In genomic region chr6:142885182-142885867, GRCh38 we compare ENCODE assay signal across 8 cellular contexts. TPM values are rescaled to one million over a fixed set of nuclear protein-coding genes. Genes with fewer than 3 reads are reported as not detected.
DNase-seq lines count a peak whose midpoint lies in the region; ATAC-seq and TF ChIP-seq lines count a peak whose summit lies in the region.

No MANE protein-coding gene starts in this region.

- TF ChIP-seq CTCF in GM12865 (IDR thresholded peaks at IDR 0.05; ENCODE audit: insufficient read depth, low read depth, low read length, missing control alignments) (no peak), mesothelial cell of epicardium (IDR thresholded peaks at IDR 0.05; ENCODE audit: unreplicated experiment) (no peak), thoracic aorta (IDR thresholded peaks at IDR 0.05) (no peak)

- no peaks in the 10 kb centered on the region for H3K36me3 ChIP-seq in effector memory CD4-positive, alpha-beta T cell (ENCODE audit: control insufficient read depth, insufficient read depth, low read length)
- no peaks in the 10 kb centered on the region for H3K36me3 ChIP-seq in thoracic aorta

- H3K36me3 Mint-ChIP-seq in mesothelial cell of epicardium = no peaks in the 10 kb centered on the region

- H3K27me3 ChIP-seq in effector memory CD4-positive, alpha-beta T cell (replicated peaks; ENCODE audit: control insufficient read depth, insufficient read depth, low read length, poor library complexity, severe bottlenecking) = no peaks in the 10 kb centered on the region
- no peaks in the 10 kb centered on the region for H3K27me3 ChIP-seq in thoracic aorta (replicated peaks; ENCODE audit: insufficient read depth)

- peak overlapping the region; percentile 82 for H3K27ac ChIP-seq in effector memory CD4-positive, alpha-beta T cell (ENCODE audit: insufficient read depth, low read length, poor library complexity, severe bottlenecking)
- peak overlapping the region; percentile 52 to 69 for H3K27ac ChIP-seq in thoracic aorta

- H3K9me3 Mint-ChIP-seq in mesothelial cell of epicardium = no peaks in the 10 kb centered on the region

- peaks cover 47% of the 10 kb centered on the region for H3K4me1 ChIP-seq in effector memory CD4-positive, alpha-beta T cell (ENCODE audit: control insufficient read depth, insufficient read depth, low read length, poor library complexity, severe bottlenecking)
- peaks cover 15 to 49% of the 10 kb centered on the region in 2 donors for H3K4me1 ChIP-seq in thoracic aorta (ENCODE audit: control insufficient read depth in 1 of 2, low read depth in 2 of 2)

- peak; percentile 88 for DNase-seq in GM12865 (ENCODE audit: low read depth)
- peak; percentile 88 for DNase-seq in H4 (ENCODE audit: low spot score)
- peak; percentile 31 for DNase-seq in KG1 (lab: John Stamatoyannopoulos, UW)
- DNase-seq in activated CD4-positive, alpha-beta T cell treated with anti-CD3 and anti-CD28 coated beads for 4 hours = peak; percentile 48 to 57
- peak; percentile 47 to 59 (median 58) for DNase-seq in effector memory CD4-positive, alpha-beta T cell
- peak; percentile 21 to 49 for DNase-seq in mesothelial cell of epicardium (ENCODE audit: low spot score in 2 of 2, unreplicated experiment in 2 of 2)
- no peak for DNase-seq in thoracic aorta (ENCODE audit: low spot score)
- DNase-seq in left lobe of liver (ENCODE audit: low spot score) = no peak

- H3K27ac Mint-ChIP-seq in mesothelial cell of epicardium = peak overlapping the region; percentile 98

- ATAC-seq in thoracic aorta (ENCODE audit: insufficient number of reproducible peaks, low FRiP score, low read depth) (peak; percentile 97), left lobe of liver (no peak)

- H3K4me3 ChIP-seq in GM12865 (ENCODE audit: low read depth, low read length) (peak overlapping the region; percentile 61), thoracic aorta (peak overlapping the region; percentile 75)
- H3K4me3 ChIP-seq in effector memory CD4-positive, alpha-beta T cell (ENCODE audit: insufficient read depth, low read depth, low read length, poor library complexity, severe bottlenecking) = peak overlapping the region; percentile 46

- peak overlapping the region; percentile 78 for H3K4me3 Mint-ChIP-seq in mesothelial cell of epicardium

- H3K9me3 ChIP-seq in effector memory CD4-positive, alpha-beta T cell (ENCODE audit: control insufficient read depth, low read length) = no peaks in the 10 kb centered on the region
- H3K9me3 ChIP-seq in thoracic aorta = no peaks in the 10 kb centered on the region

- peaks cover 48% of the 10 kb centered on the region for H3K4me1 Mint-ChIP-seq in mesothelial cell of epicardium

- no peaks in the 10 kb centered on the region for H3K27me3 Mint-ChIP-seq in mesothelial cell of epicardium (ENCODE audit: low read depth)

RNA-seq across cellular contexts. Expression of gene HIVEP2, which starts 59.7 kb away (rescaled TPM):
- 3.6 and 4.1 TPM in 2 replicates for total RNA-seq in H4 (2014; rRNA removed; shearing (Covaris generic))
- total RNA-seq in mesothelial cell of epicardium (15.2 to 20.4 TPM (median 16.9 TPM) in 3 replicates), thoracic aorta (10 to 100 TPM; 32.9 to 51.7 TPM), left lobe of liver (3.0 TPM)

Comparison
In these comparisons a context has a peak if more than half of its experiments do, and no peak if none do; other contexts are left out.
1. DNase-seq: peak in GM12865 (single experiment), H4 (single experiment), KG1 (single experiment), activated CD4-positive, alpha-beta T cell treated with anti-CD3 and anti-CD28 coated beads for 4 hours (2 of 2), effector memory CD4-positive, alpha-beta T cell (3 of 3) and mesothelial cell of epicardium (2 of 2); none in thoracic aorta (single experiment) and left lobe of liver (single experiment).
2. Peak in every context shown above with its lines, with median percentiles within 50 percentile points of each other: H3K4me3 ChIP-seq.